8 cellular contexts compared by ENCODE assay signal in the genomic region with DNA sequence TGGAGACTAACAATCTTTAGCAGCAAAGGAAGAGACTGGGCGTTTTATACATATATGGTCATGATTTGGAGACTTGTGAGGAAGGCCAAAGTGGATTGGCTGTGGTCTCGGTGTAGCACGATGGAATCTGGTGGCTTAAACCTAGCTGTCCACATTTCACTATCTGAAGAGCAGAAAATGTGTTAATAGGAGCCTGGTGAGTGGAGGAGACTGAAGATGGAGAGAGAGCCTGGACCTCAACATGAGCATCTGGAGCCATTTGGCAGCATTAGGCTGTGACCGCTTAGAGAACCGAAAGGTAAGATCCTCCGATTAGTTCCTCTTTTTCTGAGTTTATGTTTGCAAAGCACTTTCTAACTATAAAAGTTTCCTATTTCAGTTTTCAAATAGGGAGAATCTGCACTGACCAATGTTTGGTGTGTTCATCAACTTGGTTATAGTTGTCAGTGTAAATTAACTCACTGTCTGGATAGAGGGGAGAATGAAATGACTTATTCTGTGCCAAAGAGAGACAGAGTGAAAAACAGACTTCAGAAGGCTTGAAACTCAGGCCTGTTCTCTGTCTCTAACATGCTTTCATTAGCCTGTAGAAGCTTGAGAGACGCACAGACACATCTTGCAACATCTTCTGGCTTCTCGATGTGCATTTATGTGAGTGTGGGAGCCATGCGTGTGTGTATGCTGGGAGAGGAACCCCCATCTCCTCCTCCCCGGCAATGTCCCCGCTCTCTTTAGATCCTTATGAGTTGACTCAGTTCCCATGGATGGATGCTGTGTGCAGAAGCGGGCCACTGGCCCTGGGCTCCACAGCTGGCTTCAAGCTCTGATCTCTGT.
DNase-seq lines count a peak whose midpoint lies in the region; ATAC-seq, FAIRE-seq and TF ChIP-seq lines count a peak whose summit lies in the region.

No MANE protein-coding gene starts in this region.

- no peak overlapping the region for H4K8ac ChIP-seq in H1 (ENCODE audit: extremely low read depth, insufficient read depth, low read length)

- no peaks in the 10 kb centered on the region for H3K9me3 Mint-ChIP-seq in CD4-positive, alpha-beta T cell
- no peaks in the 10 kb centered on the region for H3K9me3 Mint-ChIP-seq in osteocyte (ENCODE audit: unreplicated experiment)
- H3K9me3 Mint-ChIP-seq in CD8-positive, alpha-beta memory T cell: no peaks in the 10 kb centered on the region

- H3K4me1 ChIP-seq in H1 (replicated peaks in 1 of 4; ENCODE audit: control insufficient read depth in 3 of 4, insufficient read depth in 4 of 4, low read length in 3 of 4): no peaks in the 10 kb centered on the region
- no peaks in the 10 kb centered on the region for H3K4me1 ChIP-seq in CD8-positive, alpha-beta memory T cell (ENCODE audit: insufficient read depth, low read length)

- no peaks in the 10 kb centered on the region for H3K23me2 ChIP-seq in H1 (ENCODE audit: low read depth, low read length)

- H3K4ac ChIP-seq in H1 (replicated peaks; ENCODE audit: insufficient read length, low read depth, low read length): no peak overlapping the region

- peak; percentile 75 for DNase-seq in AG09319 (ENCODE audit: extremely low read depth, low read depth)
- no peak for DNase-seq in H1 (ENCODE audit: low read depth in 1 of 2, low spot score in 2 of 2)
- no peak for DNase-seq in CD4-positive, alpha-beta T cell
- DNase-seq in osteocyte (ENCODE audit: extremely low spot score, unreplicated experiment): no peak
- no peak for DNase-seq in CD8-positive, alpha-beta memory T cell
- no peak for DNase-seq in H54 (ENCODE audit: insufficient read length, low spot score)

- H4K91ac ChIP-seq in H1 (replicated peaks; ENCODE audit: insufficient read length, low read length): no peak overlapping the region

- TF ChIP-seq EP300 in H1 (IDR thresholded peaks at IDR 0.05; ENCODE audit: borderline replicate concordance in 1 of 2, low read depth in 2 of 2, low read length in 2 of 2): no peak

- no peak overlapping the region for H3K4me2 ChIP-seq in H1 (ENCODE audit: insufficient read depth in 1 of 2, low read depth in 2 of 2, low read length in 2 of 2)

- H3K79me1 ChIP-seq in H1 (ENCODE audit: low read depth, low read length): no peaks in the 10 kb centered on the region

- H2BK20ac ChIP-seq in H1 (ENCODE audit: low read length): no peak overlapping the region

- H3K9ac ChIP-seq in H1 (replicated peaks in 1 of 4; ENCODE audit: extremely low read depth in 1 of 4, low read depth in 3 of 4, low read length in 3 of 4): no peak overlapping the region

- H3K23ac ChIP-seq in H1 (ENCODE audit: insufficient read length): no peak overlapping the region

- H3K27me3 ChIP-seq in H1 (replicated peaks in 1 of 4; ENCODE audit: control insufficient read depth in 3 of 4, extremely low read depth in 1 of 4, insufficient read depth in 3 of 4, low read length in 3 of 4): no peaks in the 10 kb centered on the region
- H3K27me3 ChIP-seq in CD4-positive, alpha-beta T cell (ENCODE audit: control insufficient read depth, insufficient read depth, low read length): no peaks in the 10 kb centered on the region
- no peaks in the 10 kb centered on the region for H3K27me3 ChIP-seq in CD8-positive, alpha-beta memory T cell (ENCODE audit: insufficient read depth, low read length, poor library complexity, severe bottlenecking)

- intact Hi-C loops in CD4-positive, alpha-beta T cell (cut with DNase I, micrococcal nuclease): no loop called here

- H3K36me3 ChIP-seq in H1 (ENCODE audit: control insufficient read depth in 2 of 4, insufficient read depth in 4 of 4, low read length in 3 of 4): no peaks in the 10 kb centered on the region
- no peaks in the 10 kb centered on the region for H3K36me3 ChIP-seq in CD8-positive, alpha-beta memory T cell (ENCODE audit: insufficient read depth, low read length)

- H3K4me1 Mint-ChIP-seq in CD4-positive, alpha-beta T cell (ENCODE audit: low read depth): no peaks in the 10 kb centered on the region
- H3K4me1 Mint-ChIP-seq in osteocyte (ENCODE audit: unreplicated experiment): peaks cover 23% of the 10 kb centered on the region
- peaks cover 0 to 3% (median 0%) of the 10 kb centered on the region in 3 donors for H3K4me1 Mint-ChIP-seq in CD8-positive, alpha-beta memory T cell

- no peaks in the 10 kb centered on the region for H3K79me2 ChIP-seq in H1 (ENCODE audit: control insufficient read depth in 1 of 2, insufficient read depth in 2 of 2, low read length in 2 of 2)

- no peak overlapping the region for H3K4me3 Mint-ChIP-seq in CD4-positive, alpha-beta T cell
- no peak overlapping the region for H3K4me3 Mint-ChIP-seq in osteocyte (ENCODE audit: unreplicated experiment)
- no peak overlapping the region for H3K4me3 Mint-ChIP-seq in CD8-positive, alpha-beta memory T cell

- TF ChIP-seq CTCF in AG09319 (IDR thresholded peaks at IDR 0.05; ENCODE audit: low read depth, low read length): no peak
- no peak for TF ChIP-seq CTCF in H1 (IDR thresholded peaks at IDR 0.05; ENCODE audit: control extremely low read depth in 1 of 3, insufficient read depth in 1 of 3, low read depth in 1 of 3, low read length in 3 of 3)
- no peak for TF ChIP-seq CTCF in CD4-positive, alpha-beta T cell (IDR thresholded peaks at IDR 0.05)
- no peak for TF ChIP-seq CTCF in osteocyte (IDR thresholded peaks at IDR 0.05)

- H4K20me1 ChIP-seq in H1 (replicated peaks in 1 of 2; ENCODE audit: control insufficient read depth in 1 of 2, insufficient read depth in 2 of 2, low read length in 2 of 2): no peaks in the 10 kb centered on the region

- TF ChIP-seq RAD21 in H1 (IDR thresholded peaks at IDR 0.05 in 1 of 2, conservative IDR thresholded peaks at IDR 0.05 in 1 of 2; ENCODE audit: low read depth in 2 of 2, low read length in 2 of 2): no peak

- H3K56ac ChIP-seq in H1 (replicated peaks; ENCODE audit: insufficient read length, low read depth, low read length): no peak overlapping the region

- H2BK5ac ChIP-seq in H1 (ENCODE audit: low read depth, low read length): no peak overlapping the region

- no peak overlapping the region for H2AK5ac ChIP-seq in H1 (ENCODE audit: low read depth, low read length)

- H4K5ac ChIP-seq in H1 (ENCODE audit: insufficient read length, low read depth, low read length): no peak overlapping the region

- H3K9me3 ChIP-seq in H1 (ENCODE audit: insufficient read depth in 2 of 2, low read depth in 1 of 2, low read length in 1 of 2): no peaks in the 10 kb centered on the region
- no peaks in the 10 kb centered on the region for H3K9me3 ChIP-seq in CD4-positive, alpha-beta T cell (ENCODE audit: control insufficient read depth, low read length)
- H3K9me3 ChIP-seq in CD8-positive, alpha-beta memory T cell (ENCODE audit: low read length): no peaks in the 10 kb centered on the region

- TF ChIP-seq POLR2A in H1 (IDR thresholded peaks at IDR 0.05; ENCODE audit: control extremely low read depth in 1 of 2, low read depth in 2 of 2, low read length in 2 of 2) (no peak), H54 (IDR thresholded peaks at IDR 0.05; ENCODE audit: low read depth, low read length) (no peak)

- no peaks in the 10 kb centered on the region for H3K36me3 Mint-ChIP-seq in CD4-positive, alpha-beta T cell (ENCODE audit: low read depth)
- H3K36me3 Mint-ChIP-seq in osteocyte (ENCODE audit: unreplicated experiment): no peaks in the 10 kb centered on the region
- H3K36me3 Mint-ChIP-seq in CD8-positive, alpha-beta memory T cell: no peaks in the 10 kb centered on the region

- H2BK120ac ChIP-seq in H1 (replicated peaks; ENCODE audit: low read depth, low read length): no peak overlapping the region

- CTCF ChIA-PET in H1 (lab: Charles Lee; ENCODE audit: partially characterized antibody): no interaction called here
- CTCF ChIA-PET in CD4-positive, alpha-beta T cell (lab: Charles Lee): no interaction called here
- CTCF ChIA-PET in CD8-positive, alpha-beta memory T cell (lab: Charles Lee): no interaction called here

- POLR2A ChIA-PET in H1 (lab: Charles Lee; ENCODE audit: partially characterized antibody): no interaction called here
- POLR2A ChIA-PET in CD4-positive, alpha-beta T cell (lab: Charles Lee): no interaction called here
- POLR2A ChIA-PET in CD8-positive, alpha-beta memory T cell (lab: Charles Lee): no interaction called here

- H3K27me3 Mint-ChIP-seq in CD4-positive, alpha-beta T cell: no peaks in the 10 kb centered on the region
- H3K27me3 Mint-ChIP-seq in osteocyte (ENCODE audit: unreplicated experiment): no peaks in the 10 kb centered on the region
- no peaks in the 10 kb centered on the region for H3K27me3 Mint-ChIP-seq in CD8-positive, alpha-beta memory T cell

- no peak overlapping the region for H3K27ac Mint-ChIP-seq in CD4-positive, alpha-beta T cell
- H3K27ac Mint-ChIP-seq in osteocyte (ENCODE audit: unreplicated experiment): no peak overlapping the region
- peak overlapping the region in 2 of 8 donors; percentile 6 to 76 for H3K27ac Mint-ChIP-seq in CD8-positive, alpha-beta memory T cell

- H2BK12ac ChIP-seq in H1 (ENCODE audit: low read depth, low read length): no peak overlapping the region

- H2AFZ ChIP-seq in H1 (ENCODE audit: low read length): peak overlapping the region; percentile 2; the same call in 1 of the 2 replicates

- no peak overlapping the region for H3K4me3 ChIP-seq in H1 (ENCODE audit: extremely low read depth in 1 of 4, insufficient read depth in 2 of 4, low read depth in 3 of 4, low read length in 4 of 4)
- H3K4me3 ChIP-seq in CD8-positive, alpha-beta memory T cell (ENCODE audit: low read length): no peak overlapping the region

- ATAC-seq in GM19438 (IDR thresholded peaks at IDR 0.05; ENCODE audit: low read depth, unreplicated experiment) (peak; percentile 96), HG03196 (IDR thresholded peaks at IDR 0.05; ENCODE audit: unreplicated experiment) (peak; percentile 98)
- no peak for ATAC-seq in CD4-positive, alpha-beta T cell (ENCODE audit: poor library complexity)

- FAIRE-seq in H1 (lab: Jason Lieb, UNC): no peak
- FAIRE-seq in H54 (lab: Jason Lieb, UNC): no peak

- no peak overlapping the region for H3K18ac ChIP-seq in H1 (ENCODE audit: extremely low read depth, low read length)

- no peak overlapping the region for H2BK15ac ChIP-seq in H1 (ENCODE audit: low read length)

- no peak overlapping the region for H3K14ac ChIP-seq in H1 (ENCODE audit: insufficient read length)

- no peak overlapping the region for H3K27ac ChIP-seq in H1 (ENCODE audit: low read depth, low read length)
- no peak overlapping the region for H3K27ac ChIP-seq in CD4-positive, alpha-beta T cell (ENCODE audit: low read depth, low read length)
- no peak overlapping the region for H3K27ac ChIP-seq in CD8-positive, alpha-beta memory T cell (ENCODE audit: low read depth, low read length)

- 89% methylated on average over 12 of the region's 12 CpGs; no CpG with 5 or more reads in 1 of the 2 experiments for WGBS in H1 (ENCODE audit: extremely low coverage in 1 of 2, insufficient coverage in 1 of 2, insufficient read length in 1 of 2, insufficient replicate concordance in 2 of 2, low coverage in 1 of 2, low lambda C conversion rate in 2 of 2, missing lambda C conversion rate in 1 of 2), 2 experiments

TF ChIP-seq in H1, 55 proteins besides CTCF, POLR2A, EP300 and RAD21:
- no peak for TF ChIP-seq CREB1 (IDR thresholded peaks at IDR 0.05)
